8 cellular contexts compared by ENCODE assay signal in genomic region chr3:44114142-44114541, GRCh38.
A peak's percentile ranks its signal among the peaks of the same experiment; 100 is the strongest.
DNase-seq lines count a peak whose midpoint lies in the region; ATAC-seq and TF ChIP-seq lines count a peak whose summit lies in the region.

No MANE protein-coding gene starts in this region.

- ATAC-seq in GM21619 (IDR thresholded peaks at IDR 0.05; ENCODE audit: unreplicated experiment) (no peak), HG03520 (IDR thresholded peaks at IDR 0.05; ENCODE audit: unreplicated experiment) (no peak)

- TF ChIP-seq CTCF in GM20000 (IDR thresholded peaks at IDR 0.05; ENCODE audit: extremely low read depth, missing control alignments) (no peak), fibroblast of villous mesenchyme (IDR thresholded peaks at IDR 0.05; ENCODE audit: insufficient read depth, low read depth, low read length) (peak; percentile 53)

- DNase-seq in AG20443 (ENCODE audit: low spot score), result peak; percentile 75
- DNase-seq in GM20000 (ENCODE audit: low spot score), result peak; percentile 49
- peak; percentile 42 for DNase-seq in activated CD4-positive, CD25-positive, alpha-beta regulatory T cell treated with anti-CD3 and anti-CD28 coated beads, Interleukin-2, amount 50 U/mL, for 72 hours
- peak; percentile 13 for DNase-seq in fibroblast of villous mesenchyme (ENCODE audit: low read depth)
- peak; percentile 53 for DNase-seq in stimulated activated CD4-positive, alpha-beta T cell treated with anti-CD3 and anti-CD28 coated beads, Interleukin-12 subunit alpha, Interleukin-12 subunit beta, amount 100 ng/mL, for 4 hours
- DNase-seq in GDM1 (lab: John Stamatoyannopoulos, UW), result no peak

- no peak overlapping the region for H3K4me3 ChIP-seq in fibroblast of villous mesenchyme (ENCODE audit: low read depth, low read length)
